Comparison of ENCODE assay signal across 16 cellular contexts in the genomic region with DNA sequence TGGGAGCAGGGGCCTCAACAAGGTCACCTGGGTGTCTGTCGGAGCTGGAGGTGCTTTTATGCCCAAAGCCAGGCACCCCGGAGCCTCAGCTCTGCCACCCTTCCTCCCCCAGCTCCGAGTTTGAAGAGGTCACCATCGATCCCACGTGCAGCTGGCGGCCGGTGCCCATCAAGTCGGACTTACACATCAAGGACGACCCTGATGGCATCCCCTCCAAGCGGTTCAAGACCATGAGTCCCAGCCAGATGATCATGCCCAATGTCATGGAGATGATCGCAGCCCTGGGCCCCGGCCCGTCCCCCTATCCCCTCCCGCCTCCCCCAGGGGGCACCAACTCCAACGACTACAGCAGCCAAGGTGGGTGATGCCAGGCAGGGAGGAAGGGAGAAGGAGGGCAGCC. TPM values are rescaled to one million over a fixed set of nuclear protein-coding genes. Genes with fewer than 3 reads are reported as not detected.
DNase-seq lines count a peak whose midpoint lies in the region; ATAC-seq, FAIRE-seq and TF ChIP-seq lines count a peak whose summit lies in the region.
"Had no signal": no experiment of that assay in that cellular context is flagged by ENCODE, and none has a peak within 500 bp of the region (broad histone marks: within the 10 kb centered on the region; RNA-seq: fewer than 3 reads in every experiment).

No MANE protein-coding gene starts in this region.

- no peak overlapping the region for H2AFZ ChIP-seq in SK-N-SH (ENCODE audit: low read depth)
- no peak overlapping the region for H2AFZ ChIP-seq in GM12878 (ENCODE audit: control insufficient read depth, low read depth, low read length)
- no peak overlapping the region for H2AFZ ChIP-seq in HepG2 (ENCODE audit: low read length)
- H2AFZ ChIP-seq: GM23338 had no signal

- H3K4me3 ChIP-seq in SK-N-SH (ENCODE audit: low read depth in 2 of 2, low read length in 1 of 2) (no peak overlapping the region), GM12878 (no peak overlapping the region), HepG2 (replicated peaks in 1 of 3; ENCODE audit: insufficient read depth in 1 of 3, low read depth in 2 of 3, low read length in 3 of 3) (no peak overlapping the region)
- H3K4me3 ChIP-seq: BLaER1 treated with 17β-estradiol and CSF1 and Interleukin-3, amounts not matched to agents 10 nM and 100 nM; GM23338 had no signal

- H3K79me2 ChIP-seq in SK-N-SH (ENCODE audit: insufficient read depth) (peaks cover 19% of the 10 kb centered on the region), GM12878 (ENCODE audit: control insufficient read depth, insufficient read depth, low read length) (no peaks in the 10 kb centered on the region), HepG2 (ENCODE audit: insufficient read depth, low read length) (no peaks in the 10 kb centered on the region)

- TF ChIP-seq POLR2A in GM12878 (IDR thresholded peaks at IDR 0.05; ENCODE audit: low read depth, low read length) (0 out of 2 replicates have a peak, but pooled peaks have one; percentile 10), HepG2 (IDR thresholded peaks at IDR 0.05; ENCODE audit: insufficient read depth in 1 of 2, low read depth in 2 of 2, low read length in 2 of 2) (no peak)

- 86% methylated on average over 4 of the region's 15 CpGs for whole genome bisulfite sequencing in SK-N-SH (ENCODE audit: low lambda C conversion rate)
- WGBS in GM12878 (ENCODE audit: insufficient coverage, insufficient replicate concordance, low lambda C conversion rate, missing lambda C conversion rate) = 94% methylated on average over 15 of the region's 15 CpGs
- no CpG with 5 or more reads among the region's 15 CpGs for WGBS in HepG2 (ENCODE audit: low lambda C conversion rate)

- H3K4me2 ChIP-seq in SK-N-SH = no peak overlapping the region
- no peak overlapping the region for H3K4me2 ChIP-seq in GM12878 (ENCODE audit: control insufficient read depth, insufficient read depth)
- H3K4me2 ChIP-seq in HepG2 (ENCODE audit: low read depth, low read length) = no peak overlapping the region
- H3K4me2 ChIP-seq: BLaER1 treated with 17β-estradiol and CSF1 and Interleukin-3, amounts not matched to agents 10 nM and 100 nM; GM23338 had no signal

- ATAC-seq in SK-N-SH treated with all-trans-retinoic acid at 6 μM for 48 hours (no peak), GM12878 (no peak), HepG2 (no peak), GM19035 (IDR thresholded peaks at IDR 0.05; ENCODE audit: unreplicated experiment) (no peak), HG03439 (IDR thresholded peaks at IDR 0.05; ENCODE audit: unreplicated experiment) (no peak)
- ATAC-seq in stimulated activated effector memory CD8-positive, alpha-beta T cell treated with anti-CD3 and anti-CD28 coated beads, Interleukin-12 subunit alpha, Interleukin-12 subunit beta, amount 100 ng/mL, for 72 hours = no peak
- ATAC-seq: GM23338 had no signal

- H3K9me3 ChIP-seq in SK-N-SH (no peaks in the 10 kb centered on the region), GM12878 (replicated peaks; ENCODE audit: control insufficient read depth, insufficient read depth, low read length) (no peaks in the 10 kb centered on the region), HepG2 (ENCODE audit: low read length) (no peaks in the 10 kb centered on the region)
- H3K9me3 ChIP-seq: BLaER1 treated with 17β-estradiol and CSF1 and Interleukin-3, amounts not matched to agents 10 nM and 100 nM had no signal

- POLR2A ChIA-PET in SK-N-SH (lab: Yijun Ruan, JAX) = no interaction called here
- POLR2A ChIA-PET in GM12878 (lab: Charles Lee) = no interaction called here
- POLR2A ChIA-PET in HepG2 (lab: Yijun Ruan, JAX) = no interaction called here

- TF ChIP-seq CTCF in SK-N-SH (IDR thresholded peaks at IDR 0.05) = no peak
- no peak for TF ChIP-seq CTCF in GM12878 (IDR thresholded peaks at IDR 0.05 in 2 of 3, conservative IDR thresholded peaks at IDR 0.05 in 1 of 3; ENCODE audit: control insufficient read depth in 2 of 3, extremely low read depth in 1 of 3, insufficient read depth in 1 of 3, low read depth in 3 of 3, low read length in 3 of 3)
- no peak for TF ChIP-seq CTCF in HepG2 (CRISPR knock-in tag; IDR thresholded peaks at IDR 0.05)

- SMC1A ChIA-PET in GM12878 (lab: Charles Lee; ENCODE audit: uncharacterized antibody, unreplicated experiment) = no interaction called here

- TF ChIP-seq EP300 in SK-N-SH (IDR thresholded peaks at IDR 0.05; ENCODE audit: borderline replicate concordance in 1 of 2, low read depth in 1 of 2, low read length in 1 of 2) (no peak), GM12878 (IDR thresholded peaks at IDR 0.05; ENCODE audit: borderline replicate concordance in 1 of 2, control insufficient read depth in 1 of 2, low read depth in 2 of 2, low read length in 2 of 2) (no peak), HepG2 (IDR thresholded peaks at IDR 0.05; ENCODE audit: low read depth in 2 of 2, low read length in 2 of 2) (no peak), HepG2 (CRISPR knock-in tag; IDR thresholded peaks at IDR 0.05; ENCODE audit: borderline replicate concordance) (no peak)

- in situ Hi-C loops in GM12878 (cut with MboI) = no loop called here
- in situ Hi-C loops in HepG2 (cut with HindIII; ENCODE audit: extremely low pct_ligation_motif_present, low pct_unique_long_range_greater_than_20kb) = no loop called here

- intact Hi-C loops in GM12878 (cut with micrococcal nuclease; ENCODE audit: unreplicated experiment) = no loop called here
- intact Hi-C loops in HepG2 (cut with micrococcal nuclease; ENCODE audit: unreplicated experiment) = no loop called here

- H3K9me2 ChIP-seq in SK-N-SH = no peaks in the 10 kb centered on the region

- peak overlapping the region; percentile 89 for H3K27ac Mint-ChIP-seq in stimulated activated effector memory CD8-positive, alpha-beta T cell treated with anti-CD3 and anti-CD28 coated beads, Interleukin-12 subunit alpha, Interleukin-12 subunit beta, amount 100 ng/mL, for 72 hours
- H3K27ac Mint-ChIP-seq: CD4-positive, CD25-positive, alpha-beta regulatory T cell; GM23338 had no signal

- no peak overlapping the region for H3K9ac ChIP-seq in SK-N-SH
- H3K9ac ChIP-seq in GM12878 (ENCODE audit: control insufficient read depth, insufficient read depth, low read length) = no peak overlapping the region
- no peak overlapping the region for H3K9ac ChIP-seq in HepG2 (ENCODE audit: insufficient read depth, low read depth, low read length)

- H3K4me1 Mint-ChIP-seq in stimulated activated effector memory CD8-positive, alpha-beta T cell treated with anti-CD3 and anti-CD28 coated beads, Interleukin-12 subunit alpha, Interleukin-12 subunit beta, amount 100 ng/mL, for 72 hours = peaks cover 37% of the 10 kb centered on the region

- RAD21 ChIA-PET in GM12878 (lab: Charles Lee; ENCODE audit: unreplicated experiment) = no interaction called here

- H3F3A ChIP-seq in SK-N-SH (replicated peaks; ENCODE audit: insufficient read depth) = no peaks in the 10 kb centered on the region

- CTCF ChIA-PET in SK-N-SH (lab: Yijun Ruan, JAX) = interaction anchor here (1.0 to 1.6 kb wide), 3 partner anchors 12 to 68 kb away, joined by 3 to 5 read pairs (median 3); no protein-coding TSS in a partner anchor
- CTCF ChIA-PET in GM12878 (lab: Yijun Ruan, JAX) = no interaction called here
- CTCF ChIA-PET in HepG2 (lab: Yijun Ruan, JAX; ENCODE audit: low intra/inter-chr PET ratio, low total read pairs) = no interaction called here

- H3K4me1 ChIP-seq in SK-N-SH (ENCODE audit: control insufficient read depth in 1 of 2, insufficient read depth in 2 of 2, low read depth in 1 of 2, low read length in 1 of 2) (peaks cover 0 to 43% of the 10 kb centered on the region in 2 experiments; a peak in 1 of 4 replicates), GM12878 (ENCODE audit: control insufficient read depth, insufficient read depth, low read length) (no peaks in the 10 kb centered on the region), HepG2 (ENCODE audit: insufficient read depth, low read length) (peaks cover 6% of the 10 kb centered on the region; the same call in 1 of the 2 replicates)

- H3K4me3 Mint-ChIP-seq in stimulated activated effector memory CD8-positive, alpha-beta T cell treated with anti-CD3 and anti-CD28 coated beads, Interleukin-12 subunit alpha, Interleukin-12 subunit beta, amount 100 ng/mL, for 72 hours = no peak overlapping the region
- H3K4me3 Mint-ChIP-seq: CD4-positive, CD25-positive, alpha-beta regulatory T cell; GM23338 had no signal

- H4K20me1 ChIP-seq in SK-N-SH (ENCODE audit: insufficient read depth) (0 out of 2 replicates have a peak, but pooled peaks cover 4% of the 10 kb centered on the region), GM12878 (ENCODE audit: control insufficient read depth, insufficient read depth) (no peaks in the 10 kb centered on the region), HepG2 (ENCODE audit: insufficient read depth, low read length) (no peaks in the 10 kb centered on the region; the same call in 1 of the 2 replicates)

- H3K9me3 Mint-ChIP-seq in stimulated activated effector memory CD8-positive, alpha-beta T cell treated with anti-CD3 and anti-CD28 coated beads, Interleukin-12 subunit alpha, Interleukin-12 subunit beta, amount 100 ng/mL, for 72 hours = no peaks in the 10 kb centered on the region
- H3K9me3 Mint-ChIP-seq: CD4-positive, CD25-positive, alpha-beta regulatory T cell; GM23338 had no signal

- peaks cover 28 to 83% of the 10 kb centered on the region in 2 experiments for H3K36me3 ChIP-seq in SK-N-SH (replicated peaks in 1 of 2; ENCODE audit: control insufficient read depth in 1 of 2, insufficient read depth in 2 of 2, low read length in 1 of 2)
- H3K36me3 ChIP-seq in GM12878 (ENCODE audit: control insufficient read depth in 2 of 2, insufficient read depth in 2 of 2, low read length in 1 of 2) = peaks cover 35 to 65% of the 10 kb centered on the region in 2 experiments
- H3K36me3 ChIP-seq in HepG2 (replicated peaks in 1 of 2; ENCODE audit: control insufficient read depth in 1 of 2, insufficient read depth in 2 of 2, low read length in 2 of 2) = peaks cover 54 to 82% of the 10 kb centered on the region in 2 experiments

- DNase-seq in SK-N-SH (peak; percentile 37), GM12878 (ENCODE audit: low read depth, low spot score) (no peak), HepG2 (ENCODE audit: low spot score) (no peak), AG08396 (ENCODE audit: low spot score) (no peak)
- no peak for DNase-seq in stimulated activated effector memory CD8-positive, alpha-beta T cell treated with anti-CD3 and anti-CD28 coated beads, Interleukin-12 subunit alpha, Interleukin-12 subunit beta, amount 100 ng/mL, for 72 hours (ENCODE audit: low spot score in 2 of 2)
- DNase-seq: CD4-positive, CD25-positive, alpha-beta regulatory T cell; DMS53; H7; IMR-90 had no signal

- H3K27ac ChIP-seq in SK-N-SH (ENCODE audit: low read depth in 2 of 2, low read length in 1 of 2) (no peak overlapping the region; a peak in 1 of 4 replicates), GM12878 (ENCODE audit: control insufficient read depth, insufficient read depth) (no peak overlapping the region), HepG2 (ENCODE audit: extremely low read length, insufficient read depth, low read length) (no peak overlapping the region)
- H3K27ac ChIP-seq: 22Rv1; BLaER1 treated with 17β-estradiol and CSF1 and Interleukin-3, amounts not matched to agents 10 nM and 100 nM had no signal

- H3K36me3 Mint-ChIP-seq in stimulated activated effector memory CD8-positive, alpha-beta T cell treated with anti-CD3 and anti-CD28 coated beads, Interleukin-12 subunit alpha, Interleukin-12 subunit beta, amount 100 ng/mL, for 72 hours = peaks cover 99% of the 10 kb centered on the region

- no peak for TF ChIP-seq RAD21 in SK-N-SH (IDR thresholded peaks at IDR 0.05; ENCODE audit: low read length)
- TF ChIP-seq RAD21 in GM12878 (IDR thresholded peaks at IDR 0.05; ENCODE audit: insufficient read depth, low read depth, low read length) = no peak
- TF ChIP-seq RAD21 in HepG2 (CRISPR knock-in tag; IDR thresholded peaks at IDR 0.05) = no peak

- FAIRE-seq in GM12878 (lab: Jason Lieb, UNC) (no peak), HepG2 (lab: Jason Lieb, UNC) (no peak)
- FAIRE-seq: GM18507 had no signal

- no TSS peak for BruUV-seq in GM12878 (replicated peaks; lab: Mats Ljungman, UMichigan)
- BruUV-seq in HepG2 (replicated peaks; lab: Mats Ljungman, UMichigan) = no TSS peak

- no peaks in the 10 kb centered on the region for H3K27me3 ChIP-seq in SK-N-SH (ENCODE audit: insufficient read depth)
- no peaks in the 10 kb centered on the region for H3K27me3 ChIP-seq in GM12878 (replicated peaks in 1 of 2; ENCODE audit: control insufficient read depth in 2 of 2, insufficient read depth in 2 of 2, low read length in 1 of 2)
- H3K27me3 ChIP-seq in HepG2 (ENCODE audit: control insufficient read depth in 1 of 2, insufficient read depth in 2 of 2, low read length in 2 of 2) = no peaks in the 10 kb centered on the region
- H3K27me3 ChIP-seq: BLaER1 treated with 17β-estradiol and CSF1 and Interleukin-3, amounts not matched to agents 10 nM and 100 nM had no signal

RNA-seq across cellular contexts. Expression of gene PPIF, which starts 41.3 kb away (rescaled TPM):
- polyA plus RNA-seq in SK-N-SH (2012; rRNA removed) (73.8 and 85.9 TPM in 2 replicates), GM12878 (2011; rRNA removed) (111 and 145 TPM in 2 replicates), GM12878 (2014; fragmentation: Illumina TruSeq; extraction: Trizol) (106 and 164 TPM in 2 replicates), GM12878 (2014; fragmentation: Nextera tagmentation; extraction: Ambion mirVana) (10 to 100 TPM; 28.8 to 71.9 TPM), GM12878 (2014; rRNA removed) (127 and 129 TPM in 2 replicates), GM12878 (2016; fragmentation: Nextera tagmentation; extraction: Ambion mirVana) (100 to 1,000 TPM; 129 to 140 TPM), HepG2 (2011; rRNA removed) (134 and 147 TPM in 2 replicates)
- polyA plus RNA-seq in SK-N-SH (2012; cell fraction: cytosol; rRNA removed) = 64.9 and 80.6 TPM in 2 replicates
- 163 and 169 TPM in 2 replicates for polyA plus RNA-seq in SK-N-SH (2012; cell fraction: nucleus; rRNA removed)
- 73.4 and 105 TPM in 2 replicates for total RNA-seq in GM12878 (2013; cell fraction: nucleolus; rRNA removed)
- total RNA-seq in GM12878 (2014; rRNA removed) (52.1 and 52.4 TPM in 2 replicates), GM12878 (2014; rRNA removed; fragmentation: Illumina TruSeq; extraction: Trizol) (69.0 and 78.3 TPM in 2 replicates), GM12878 (2021) (162 and 180 TPM in 2 replicates), HepG2 (2016; rRNA removed; fragmentation: Illumina TruSeq; extraction: Trizol) (157 and 178 TPM in 2 replicates)
- polyA plus RNA-seq in GM12878 (2011; ENCODE audit: low read depth) = 78.0 TPM
- 220 and 257 TPM in 2 replicates for polyA plus RNA-seq in GM12878 (2011; cell fraction: cytosol; rRNA removed)
- polyA plus RNA-seq in GM12878 (2011; cell fraction: nucleus; rRNA removed) = 250 and 304 TPM in 2 replicates
- 81.9 and 104 TPM in 2 replicates for polyA plus RNA-seq in GM12878 (2012)
- 132 and 134 TPM in 2 replicates for polyA minus RNA-seq in GM12878 (2011; rRNA and poly(A)+ RNA removed)
- 44.8 and 52.4 TPM in 2 replicates for polyA minus RNA-seq in GM12878 (2011; cell fraction: cytosol; rRNA and poly(A)+ RNA removed)
- polyA minus RNA-seq in GM12878 (2011; cell fraction: nucleus; rRNA and poly(A)+ RNA removed) = 114 and 180 TPM in 2 replicates
- 30.6 and 37.3 TPM in 2 replicates for total RNA-seq in HepG2 (2016; cell fraction: cytosol; rRNA removed; fragmentation: Illumina TruSeq; extraction: Trizol; ENCODE audit: low read depth)
- total RNA-seq in HepG2 (2016; cell fraction: insoluble cytoplasmic fraction; rRNA removed; fragmentation: Illumina TruSeq; extraction: Trizol) = 154 and 176 TPM in 2 replicates
- 93.6 and 97.6 TPM in 2 replicates for total RNA-seq in HepG2 (2016; cell fraction: membrane; rRNA removed; fragmentation: Illumina TruSeq; extraction: Trizol)
- total RNA-seq in HepG2 (2016; cell fraction: nucleus; rRNA removed; fragmentation: Illumina TruSeq; extraction: Trizol) = 106 and 121 TPM in 2 replicates
- polyA plus RNA-seq in HepG2 (2011; cell fraction: cytosol; rRNA removed) = 144 and 156 TPM in 2 replicates
- 229 and 231 TPM in 2 replicates for polyA plus RNA-seq in HepG2 (2011; cell fraction: nucleus; rRNA removed)
- polyA plus RNA-seq in HepG2 (2012) = 92.0 and 152 TPM in 2 replicates
- 48.0 and 48.3 TPM in 2 replicates for polyA plus RNA-seq in HepG2 (2016; cell fraction: cytosol; fragmentation: Illumina TruSeq; extraction: Trizol; ENCODE audit: low read depth)
- polyA plus RNA-seq in HepG2 (2016; cell fraction: insoluble cytoplasmic fraction; fragmentation: Illumina TruSeq; extraction: Trizol; ENCODE audit: low read depth) = 270 and 301 TPM in 2 replicates
- polyA plus RNA-seq in HepG2 (2016; cell fraction: membrane; fragmentation: Illumina TruSeq; extraction: Trizol; ENCODE audit: low read depth) = 80.3 and 83.8 TPM in 2 replicates
- 218 and 229 TPM in 2 replicates for polyA plus RNA-seq in HepG2 (2016; cell fraction: nucleus; fragmentation: Illumina TruSeq; extraction: Trizol; ENCODE audit: insufficient read depth, low read depth)
- polyA minus RNA-seq in HepG2 (2011; rRNA and poly(A)+ RNA removed; ENCODE audit: low replicate concordance) = 220 and 249 TPM in 2 replicates
- 69.6 and 71.7 TPM in 2 replicates for polyA minus RNA-seq in HepG2 (2011; cell fraction: cytosol; rRNA and poly(A)+ RNA removed)
- polyA minus RNA-seq in HepG2 (2011; cell fraction: nucleus; rRNA and poly(A)+ RNA removed) = 105 and 112 TPM in 2 replicates
